In the genomic region with DNA sequence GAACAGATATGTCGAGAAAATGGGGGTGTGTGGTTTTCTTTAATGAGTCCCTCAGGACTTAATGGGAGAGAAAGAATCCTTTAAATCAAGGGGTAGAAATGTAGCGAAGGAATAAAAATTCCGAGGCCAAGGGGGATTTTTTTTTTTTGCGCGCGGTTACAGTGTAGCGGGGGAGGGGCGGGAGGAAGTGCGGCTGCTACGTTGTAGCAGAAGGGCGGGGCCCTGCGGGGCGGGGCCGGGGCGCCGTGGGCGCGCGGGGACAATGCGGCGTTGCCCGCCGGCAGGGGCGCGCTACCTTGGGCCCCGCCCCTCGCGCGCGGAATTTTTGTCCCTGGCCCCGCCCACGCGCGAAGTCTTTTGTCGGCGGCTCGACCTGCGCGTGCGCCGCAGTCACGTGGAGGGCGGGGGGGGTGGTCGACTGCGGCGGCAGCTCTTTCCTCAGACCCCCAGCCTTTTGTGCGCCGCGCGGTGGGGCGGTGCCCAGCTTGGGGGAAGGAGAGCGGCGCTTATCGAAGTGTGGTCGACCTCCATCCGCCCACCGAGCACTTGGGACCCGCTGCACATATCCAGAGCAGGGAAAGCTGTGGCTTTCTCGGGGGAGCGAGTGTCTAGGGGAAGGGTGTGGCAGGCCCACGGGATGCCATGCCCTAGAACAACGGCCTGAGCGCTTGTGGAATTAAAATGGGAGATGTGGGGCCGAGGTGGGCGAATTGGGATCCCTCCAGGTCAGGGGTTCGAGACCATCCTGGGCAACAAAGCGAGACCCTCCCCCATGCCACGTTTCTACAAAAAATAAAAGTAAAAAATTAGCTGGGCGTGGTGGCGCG, we compare ENCODE assay signal across 1 cellular context.
TF ChIP-seq lines count a peak whose summit lies in the region.

No MANE protein-coding gene starts in this region.

TF ChIP-seq in HepG2, 621 proteins besides CTCF, POLR2A, EP300 and RAD21 (continued from another document):
- TF ChIP-seq, protein P1, sequence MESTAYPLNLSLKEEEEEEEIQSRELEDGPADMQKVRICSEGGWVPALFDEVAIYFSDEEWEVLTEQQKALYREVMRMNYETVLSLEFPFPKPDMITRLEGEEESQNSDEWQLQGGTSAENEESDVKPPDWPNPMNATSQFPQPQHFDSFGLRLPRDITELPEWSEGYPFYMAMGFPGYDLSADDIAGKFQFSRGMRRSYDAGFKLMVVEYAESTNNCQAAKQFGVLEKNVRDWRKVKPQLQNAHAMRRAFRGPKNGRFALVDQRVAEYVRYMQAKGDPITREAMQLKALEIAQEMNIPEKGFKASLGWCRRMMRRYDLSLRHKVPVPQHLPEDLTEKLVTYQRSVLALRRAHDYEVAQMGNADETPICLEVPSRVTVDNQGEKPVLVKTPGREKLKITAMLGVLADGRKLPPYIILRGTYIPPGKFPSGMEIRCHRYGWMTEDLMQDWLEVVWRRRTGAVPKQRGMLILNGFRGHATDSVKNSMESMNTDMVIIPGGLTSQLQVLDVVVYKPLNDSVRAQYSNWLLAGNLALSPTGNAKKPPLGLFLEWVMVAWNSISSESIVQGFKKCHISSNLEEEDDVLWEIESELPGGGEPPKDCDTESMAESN (CRISPR knock-in tag; conservative IDR thresholded peaks at IDR 0.05): 0 out of 2 replicates have a peak, but pooled peaks have one; percentile 73
- TF ChIP-seq ELF4 (CRISPR knock-in tag; IDR thresholded peaks at IDR 0.05; ENCODE audit: borderline replicate concordance): 0 out of 2 replicates have a peak, but pooled peaks have one; percentile 52
- TF ChIP-seq ZSCAN22 (CRISPR knock-in tag; IDR thresholded peaks at IDR 0.05): no peak
- peak; percentile 45; the same call in 1 of the 2 replicates for TF ChIP-seq ZMYM4 (CRISPR knock-in tag; IDR thresholded peaks at IDR 0.05)
- TF ChIP-seq MED8 (CRISPR knock-in tag; IDR thresholded peaks at IDR 0.05; ENCODE audit: insufficient replicate concordance): peak; percentile 33
- peak; percentile 78 for TF ChIP-seq HDAC1 (CRISPR knock-in tag; IDR thresholded peaks at IDR 0.05)
- TF ChIP-seq, protein P2, sequence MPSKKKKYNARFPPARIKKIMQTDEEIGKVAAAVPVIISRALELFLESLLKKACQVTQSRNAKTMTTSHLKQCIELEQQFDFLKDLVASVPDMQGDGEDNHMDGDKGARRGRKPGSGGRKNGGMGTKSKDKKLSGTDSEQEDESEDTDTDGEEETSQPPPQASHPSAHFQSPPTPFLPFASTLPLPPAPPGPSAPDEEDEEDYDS (CRISPR knock-in tag; IDR thresholded peaks at IDR 0.05): peak; percentile 64
- TF ChIP-seq, protein P3, sequence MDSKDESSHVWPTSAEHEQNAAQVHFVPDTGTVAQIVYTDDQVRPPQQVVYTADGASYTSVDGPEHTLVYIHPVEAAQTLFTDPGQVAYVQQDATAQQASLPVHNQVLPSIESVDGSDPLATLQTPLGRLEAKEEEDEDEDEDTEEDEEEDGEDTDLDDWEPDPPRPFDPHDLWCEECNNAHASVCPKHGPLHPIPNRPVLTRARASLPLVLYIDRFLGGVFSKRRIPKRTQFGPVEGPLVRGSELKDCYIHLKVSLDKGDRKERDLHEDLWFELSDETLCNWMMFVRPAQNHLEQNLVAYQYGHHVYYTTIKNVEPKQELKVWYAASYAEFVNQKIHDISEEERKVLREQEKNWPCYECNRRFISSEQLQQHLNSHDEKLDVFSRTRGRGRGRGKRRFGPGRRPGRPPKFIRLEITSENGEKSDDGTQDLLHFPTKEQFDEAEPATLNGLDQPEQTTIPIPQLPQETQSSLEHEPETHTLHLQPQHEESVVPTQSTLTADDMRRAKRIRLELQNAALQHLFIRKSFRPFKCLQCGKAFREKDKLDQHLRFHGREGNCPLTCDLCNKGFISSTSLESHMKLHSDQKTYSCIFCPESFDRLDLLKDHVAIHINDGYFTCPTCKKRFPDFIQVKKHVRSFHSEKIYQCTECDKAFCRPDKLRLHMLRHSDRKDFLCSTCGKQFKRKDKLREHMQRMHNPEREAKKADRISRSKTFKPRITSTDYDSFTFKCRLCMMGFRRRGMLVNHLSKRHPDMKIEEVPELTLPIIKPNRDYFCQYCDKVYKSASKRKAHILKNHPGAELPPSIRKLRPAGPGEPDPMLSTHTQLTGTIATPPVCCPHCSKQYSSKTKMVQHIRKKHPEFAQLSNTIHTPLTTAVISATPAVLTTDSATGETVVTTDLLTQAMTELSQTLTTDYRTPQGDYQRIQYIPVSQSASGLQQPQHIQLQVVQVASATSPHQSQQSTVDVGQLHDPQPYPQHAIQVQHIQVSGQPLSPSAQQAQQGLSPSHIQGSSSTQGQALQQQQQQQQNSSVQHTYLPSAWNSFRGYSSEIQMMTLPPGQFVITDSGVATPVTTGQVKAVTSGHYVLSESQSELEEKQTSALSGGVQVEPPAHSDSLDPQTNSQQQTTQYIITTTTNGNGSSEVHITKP (CRISPR knock-in tag; IDR thresholded peaks at IDR 0.05; ENCODE audit: low read depth): 0 out of 2 replicates have a peak, but pooled peaks have one; percentile 60
- TF ChIP-seq ZNF772 (CRISPR knock-in tag; IDR thresholded peaks at IDR 0.05): peak; percentile 95
- TF ChIP-seq MATR3 (CRISPR knock-in tag; IDR thresholded peaks at IDR 0.05): no peak
- TF ChIP-seq, protein P4, sequence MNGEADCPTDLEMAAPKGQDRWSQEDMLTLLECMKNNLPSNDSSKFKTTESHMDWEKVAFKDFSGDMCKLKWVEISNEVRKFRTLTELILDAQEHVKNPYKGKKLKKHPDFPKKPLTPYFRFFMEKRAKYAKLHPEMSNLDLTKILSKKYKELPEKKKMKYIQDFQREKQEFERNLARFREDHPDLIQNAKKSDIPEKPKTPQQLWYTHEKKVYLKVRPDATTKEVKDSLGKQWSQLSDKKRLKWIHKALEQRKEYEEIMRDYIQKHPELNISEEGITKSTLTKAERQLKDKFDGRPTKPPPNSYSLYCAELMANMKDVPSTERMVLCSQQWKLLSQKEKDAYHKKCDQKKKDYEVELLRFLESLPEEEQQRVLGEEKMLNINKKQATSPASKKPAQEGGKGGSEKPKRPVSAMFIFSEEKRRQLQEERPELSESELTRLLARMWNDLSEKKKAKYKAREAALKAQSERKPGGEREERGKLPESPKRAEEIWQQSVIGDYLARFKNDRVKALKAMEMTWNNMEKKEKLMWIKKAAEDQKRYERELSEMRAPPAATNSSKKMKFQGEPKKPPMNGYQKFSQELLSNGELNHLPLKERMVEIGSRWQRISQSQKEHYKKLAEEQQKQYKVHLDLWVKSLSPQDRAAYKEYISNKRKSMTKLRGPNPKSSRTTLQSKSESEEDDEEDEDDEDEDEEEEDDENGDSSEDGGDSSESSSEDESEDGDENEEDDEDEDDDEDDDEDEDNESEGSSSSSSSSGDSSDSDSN (CRISPR knock-in tag; IDR thresholded peaks at IDR 0.05): peak; percentile 21; the same call in 1 of the 2 replicates
- TF ChIP-seq SOX6 (IDR thresholded peaks at IDR 0.05): no peak
- TF ChIP-seq SOX6 (CRISPR knock-in tag; IDR thresholded peaks at IDR 0.05): peak; percentile 85
